13 cellular contexts compared by ENCODE assay signal in genomic region chr6:73560853-73561407, GRCh38. TPM values are rescaled to one million over a fixed set of nuclear protein-coding genes. Genes with fewer than 3 reads are reported as not detected.
DNase-seq lines count a peak whose midpoint lies in the region; ATAC-seq and TF ChIP-seq lines count a peak whose summit lies in the region.
"Had no signal": no experiment of that assay in that cellular context is flagged by ENCODE, and none has a peak within 500 bp of the region (broad histone marks: within the 10 kb centered on the region; RNA-seq: fewer than 3 reads in every experiment).

No MANE protein-coding gene starts in this region.

- intact Hi-C loops in colonic mucosa (cut with DNase I) = no loop called here

- H3K36me3 Mint-ChIP-seq in neural crest cell (ENCODE audit: low read depth) = no peaks in the 10 kb centered on the region

- H3K27ac Mint-ChIP-seq in neural crest cell (ENCODE audit: unreplicated experiment) = peak overlapping the region; percentile 65

- no peaks in the 10 kb centered on the region for H3K36me3 ChIP-seq in colonic mucosa
- H3K36me3 ChIP-seq: heart right ventricle had no signal

- no peaks in the 10 kb centered on the region for H3K27me3 ChIP-seq in colonic mucosa

- H3K4me3 ChIP-seq in colonic mucosa = no peak overlapping the region
- H3K4me3 ChIP-seq: heart right ventricle had no signal

- H3K27ac ChIP-seq in colonic mucosa = no peak overlapping the region
- H3K27ac ChIP-seq: heart right ventricle had no signal

- TF ChIP-seq CTCF in neural crest cell (conservative IDR thresholded peaks at IDR 0.05) (no peak), colonic mucosa (IDR thresholded peaks at IDR 0.05) (no peak)

- H3K9me3 Mint-ChIP-seq in neural crest cell = no peaks in the 10 kb centered on the region

- H3K4me3 Mint-ChIP-seq in neural crest cell = peak overlapping the region; percentile 7

- H3K9me3 ChIP-seq in colonic mucosa = no peaks in the 10 kb centered on the region
- H3K9me3 ChIP-seq: heart right ventricle had no signal

- peak; percentile 71 for ATAC-seq in GM18858 (IDR thresholded peaks at IDR 0.05; ENCODE audit: unreplicated experiment)
- peak; percentile 53 for ATAC-seq in GM21717 (IDR thresholded peaks at IDR 0.05; ENCODE audit: unreplicated experiment)
- ATAC-seq in HG03442 (IDR thresholded peaks at IDR 0.05; ENCODE audit: unreplicated experiment) = peak; percentile 57
- ATAC-seq: heart right ventricle had no signal

- no peaks in the 10 kb centered on the region for H3K4me1 ChIP-seq in colonic mucosa

- no peaks in the 10 kb centered on the region for H3K27me3 Mint-ChIP-seq in neural crest cell (ENCODE audit: low read depth)

- DNase-seq in neural crest cell (ENCODE audit: low read depth, low spot score) = no peak
- DNase-seq in nucleus accumbens (lab: John Stamatoyannopoulos, UW) = no peak
- DNase-seq in GOT3 (lab: John Stamatoyannopoulos, UW) = no peak
- no peak for DNase-seq in colonic mucosa
- DNase-seq: activated gamma-delta T cell treated with Interleukin-2 at 50 U/mL for 16 hours; cortex of kidney; heart right ventricle; Kasumi-1; NCI-H526; stimulated activated CD4-positive, alpha-beta T cell treated with anti-CD3 and anti-CD28 coated beads, Interleukin-15, amount 100 ng/mL, for 24 hours had no signal

- H3K4me1 Mint-ChIP-seq in neural crest cell = peaks cover 62% of the 10 kb centered on the region

- no peak overlapping the region for H3K9ac ChIP-seq in colonic mucosa (ENCODE audit: low read depth in 2 of 2, low read length in 2 of 2)

RNA-seq across cellular contexts. Expression of gene EEF1A1, which starts 40.1 kb away (rescaled TPM):
- total RNA-seq in neural crest cell (11,869 and 11,975 TPM in 2 replicates), colonic mucosa (1,000 to 10,000 TPM; 7,049 to 8,990 TPM)
